15 cellular contexts compared by ENCODE assay signal in the genomic region with DNA sequence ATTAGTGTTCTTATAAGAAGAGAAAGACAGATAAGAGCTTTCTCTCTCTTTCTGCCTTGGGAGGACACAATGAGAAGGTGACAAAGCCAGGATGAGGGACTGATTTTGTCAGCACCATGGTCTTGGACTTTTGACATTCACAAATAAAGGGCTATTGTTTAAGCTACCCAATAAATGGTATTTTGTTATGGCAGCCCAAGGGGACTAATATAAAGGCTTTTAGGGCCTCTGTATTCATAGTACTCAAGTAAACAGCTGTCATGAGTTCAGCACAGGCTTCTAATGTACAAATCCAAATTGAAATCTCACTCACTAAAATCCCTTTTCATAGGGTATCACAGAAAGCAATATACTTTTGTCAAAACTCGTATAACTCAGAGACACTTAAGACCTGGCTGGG.
DNase-seq lines count a peak whose midpoint lies in the region; ATAC-seq, FAIRE-seq and TF ChIP-seq lines count a peak whose summit lies in the region.
"Had no signal": no experiment of that assay in that cellular context is flagged by ENCODE, and none has a peak within 500 bp of the region (broad histone marks: within the 10 kb centered on the region; RNA-seq: fewer than 3 reads in every experiment).

No MANE protein-coding gene starts in this region.

- CTCF ChIA-PET in K562 (lab: Yijun Ruan, JAX; ENCODE audit: low intra/inter-chr PET ratio): no interaction called here

- no peaks in the 10 kb centered on the region for H3K9me1 ChIP-seq in K562 (ENCODE audit: control insufficient read depth, insufficient read depth, low read length)

- no peak overlapping the region for H3K4me2 ChIP-seq in K562 (ENCODE audit: insufficient read depth, low read length)
- H3K4me2 ChIP-seq: BLaER1 treated with 17β-estradiol and CSF1 and Interleukin-3, amounts not matched to agents 10 nM and 100 nM had no signal

- DNase-seq in K562 (ENCODE audit: extremely low read depth in 1 of 4, low spot score in 3 of 4) (no peak), dorsolateral prefrontal cortex (no peak), midbrain (lab: John Stamatoyannopoulos, UW) (peak; percentile 26), LoVo (ENCODE audit: low spot score) (no peak), NCI-H1436 treated with DMSO at 0.1 percent for 48 hours (lab: John Stamatoyannopoulos, UW) (no peak)
- no peak for DNase-seq in stimulated activated CD4-positive, alpha-beta T cell treated with anti-CD3 and anti-CD28 coated beads, Interleukin-2, amount 100 ng/mL, for 24 hours
- DNase-seq: Calu3; CD8-positive, alpha-beta T cell; DND-41; EL; GM23248 had no signal

- H3K9me3 ChIP-seq in K562 (replicated peaks; ENCODE audit: control insufficient read depth, insufficient read depth, low read depth, low read length): no peaks in the 10 kb centered on the region
- H3K9me3 ChIP-seq: HAP-1 had no signal

- H3K27ac ChIP-seq in K562 (ENCODE audit: extremely low read depth, low read depth, low read length) (no peak overlapping the region), dorsolateral prefrontal cortex (peak overlapping the region in 55 of 59 donors; percentile 5 to 94 (median 73)), temporal lobe (ENCODE audit: low read depth, low read length) (peak overlapping the region; percentile 73)
- H3K27ac ChIP-seq: BLaER1 treated with 17β-estradiol and CSF1 and Interleukin-3, amounts not matched to agents 10 nM and 100 nM; GM23248 had no signal

- peaks cover 14 to 15% of the 10 kb centered on the region in 2 experiments; a peak in 4 of 5 replicates for H3K4me1 ChIP-seq in K562 (replicated peaks in 1 of 2; ENCODE audit: control insufficient read depth in 2 of 2, insufficient read depth in 2 of 2, low read length in 2 of 2)
- H3K4me1 ChIP-seq: HAP-1 had no signal

- no peak for ATAC-seq in K562
- ATAC-seq: CD8-positive, alpha-beta T cell; GM12878 had no signal

- WGBS in K562 (ENCODE audit: insufficient coverage, low coverage, missing lambda C conversion rate): 83% methylated on average over 1 of the region's 1 CpG

- intact Hi-C loops in K562 (cut with micrococcal nuclease): no loop called here
- intact Hi-C loops in dorsolateral prefrontal cortex (cut with DNase I): loop anchor here in 1 of 2 donors (10.0 kb wide), 1 partner anchor 93 kb away; no protein-coding TSS in a partner anchor

- TF ChIP-seq CTCF in K562 (IDR thresholded peaks at IDR 0.05 in 2 of 3, conservative IDR thresholded peaks at IDR 0.05 in 1 of 3; ENCODE audit: insufficient read depth in 2 of 3, low read depth in 1 of 3, low read length in 3 of 3) (no peak), dorsolateral prefrontal cortex (IDR thresholded peaks at IDR 0.05 in 54 of 56, conservative IDR thresholded peaks at IDR 0.05 in 2 of 56; ENCODE audit: low read depth in 1 of 56, partially characterized antibody in 56 of 56) (no peak)

- H4K20me1 ChIP-seq in K562 (replicated peaks; ENCODE audit: control insufficient read depth, insufficient read depth, low read length): no peaks in the 10 kb centered on the region
- H4K20me1 ChIP-seq: BLaER1 treated with 17β-estradiol and CSF1 and Interleukin-3, amounts not matched to agents 10 nM and 100 nM had no signal

- no peak for TF ChIP-seq RAD21 in K562 (CRISPR knock-in tag; conservative IDR thresholded peaks at IDR 0.05 in 1 of 2, IDR thresholded peaks at IDR 0.05 in 1 of 2)

- no peak overlapping the region for H3K9ac ChIP-seq in K562 (ENCODE audit: insufficient read depth in 1 of 2, low read depth in 2 of 2, low read length in 2 of 2)
- H3K9ac ChIP-seq: BLaER1 treated with 17β-estradiol and CSF1 and Interleukin-3, amounts not matched to agents 10 nM and 100 nM; GM23248 had no signal

- peaks cover 10% of the 10 kb centered on the region; the same call in 1 of the 3 replicates for H3K79me2 ChIP-seq in K562 (ENCODE audit: control insufficient read depth, insufficient read depth, low read length)

- no peak for TF ChIP-seq EP300 in K562 (IDR thresholded peaks at IDR 0.05; ENCODE audit: low read length)

- H3K27me3 ChIP-seq in K562 (ENCODE audit: control insufficient read depth in 2 of 2, insufficient read depth in 2 of 2, low read length in 2 of 2) (no peaks in the 10 kb centered on the region), dorsolateral prefrontal cortex (no peaks in the 10 kb centered on the region)
- H3K27me3 ChIP-seq: BLaER1 treated with 17β-estradiol and CSF1 and Interleukin-3, amounts not matched to agents 10 nM and 100 nM had no signal

- POLR2A ChIA-PET in K562 (lab: Yijun Ruan, JAX): interaction anchor here (0.6 kb wide), 1 partner anchor 21 kb away, joined by 3 read pairs; no protein-coding TSS in a partner anchor

- TF ChIP-seq POLR2A in K562 (conservative IDR thresholded peaks at IDR 0.05): no peak

- FAIRE-seq in K562 (lab: Jason Lieb, UNC): no peak
- FAIRE-seq: GM12878 had no signal

- H3K36me3 ChIP-seq in K562 (ENCODE audit: control insufficient read depth, insufficient read depth, low read length): peaks cover 23% of the 10 kb centered on the region; the same call in 2 of the 3 replicates
- H3K36me3 ChIP-seq: HAP-1 had no signal

- in situ Hi-C loops in K562 (cut with MboI): no loop called here

- BruUV-seq in K562 (replicated peaks; lab: Mats Ljungman, UMichigan): no TSS peak

- H2AFZ ChIP-seq in K562 (ENCODE audit: low read depth, low read length): no peak overlapping the region
- H2AFZ ChIP-seq: GM23248 had no signal

- no peak overlapping the region for H3K4me3 ChIP-seq in K562
- no peak overlapping the region for H3K4me3 ChIP-seq in dorsolateral prefrontal cortex
- H3K4me3 ChIP-seq: BLaER1 treated with 17β-estradiol and CSF1 and Interleukin-3, amounts not matched to agents 10 nM and 100 nM; GM12878; GM23248; HAP-1 had no signal

TF ChIP-seq in K562, 482 proteins besides CTCF, POLR2A, EP300 and RAD21:
- TF ChIP-seq BHLHE40 (IDR thresholded peaks at IDR 0.05; ENCODE audit: low read length): no peak
- no peak for TF ChIP-seq ZBTB33 (CRISPR knock-in tag; IDR thresholded peaks at IDR 0.05)
- no peak for TF ChIP-seq ZNF75A (CRISPR knock-in tag; IDR thresholded peaks at IDR 0.05)
- TF ChIP-seq ZNF766 (CRISPR knock-in tag; conservative IDR thresholded peaks at IDR 0.05): no peak
- 0 out of 2 replicates have a peak, but pooled peaks have one; percentile 13 for TF ChIP-seq CEBPB (tag; IDR thresholded peaks at IDR 0.05)
- no peak for TF ChIP-seq THAP12 (CRISPR knock-in tag; IDR thresholded peaks at IDR 0.05)
- no peak for TF ChIP-seq ZNF444 (CRISPR knock-in tag; IDR thresholded peaks at IDR 0.05)
